Comparison of ENCODE assay signal across 35 cellular contexts in genomic region chr6:160900031-160900430, GRCh38.
"Had no signal": no experiment of that assay in that cellular context is flagged by ENCODE, and none has a peak within 500 bp of the region (broad histone marks: within the 10 kb centered on the region; RNA-seq: fewer than 3 reads in every experiment).

No MANE protein-coding gene starts in this region.

- H3K9me3 ChIP-seq: esophagus squamous epithelium, heart right ventricle, left ventricle myocardium inferior, mucosa of descending colon, pancreas, prostate gland, thoracic aorta, vagina had no signal

- H3K4me3 ChIP-seq: esophagus squamous epithelium, heart right ventricle, left ventricle myocardium inferior, lung, mucosa of descending colon, pancreas, prostate gland, skin epidermis, thoracic aorta, vagina had no signal

- H3K27me3 ChIP-seq: brain microvascular endothelial cell, pancreas, vagina had no signal

- DNase-seq: activated CD4-positive, alpha-beta memory T cell treated with anti-CD3 and anti-CD28 coated beads, Interleukin-2, amount 10 ng/mL, durations not matched to agents 7 days and 5 days; activated CD4-positive, alpha-beta T cell treated with anti-CD3 and anti-CD28 coated beads, Interleukin-2, amount 10 ng/mL, durations not matched to agents 24 days and 14 days; activated CD4-positive, CD25-positive, alpha-beta regulatory T cell treated with anti-CD3 and anti-CD28 coated beads, Interleukin-2, amount 50 U/mL, for 72 hours; activated CD8-positive, alpha-beta memory T cell treated with anti-CD3 and anti-CD28 coated beads, Interleukin-2, amount 50 U/mL, for 48 hours; activated gamma-delta T cell; activated naive CD4-positive, alpha-beta T cell treated with anti-CD3 and anti-CD28 coated beads, Interleukin-2, amount 10 ng/mL, durations not matched to agents 7 days and 5 days; activated naive CD8-positive, alpha-beta T cell treated with anti-CD3 and anti-CD28 coated beads, Interleukin-2, amount 10 ng/mL, durations not matched to agents 7 days and 5 days; activated T-cell treated with anti-CD3 and anti-CD28 coated beads, Interleukin-2, amount 50 U/mL, for 24 hours; brain microvascular endothelial cell; caudate nucleus; effector CD4-positive, alpha-beta T cell; esophagus squamous epithelium; foreskin melanocyte; heart right ventricle; left ventricle myocardium inferior; mucosa of descending colon; nucleus accumbens; pancreas; retina; stimulated activated CD4-positive, alpha-beta T cell treated with anti-CD3 and anti-CD28 coated beads, Interleukin-4, amount 100 ng/mL, for 24 hours; T-helper 1 cell had no signal

- H3K4me1 Mint-ChIP-seq: activated CD4-positive, alpha-beta memory T cell treated with anti-CD3 and anti-CD28 coated beads, Interleukin-2, amount 10 ng/mL, durations not matched to agents 7 days and 5 days; activated CD4-positive, alpha-beta T cell treated with anti-CD3 and anti-CD28 coated beads, Interleukin-2, amount 10 ng/mL, durations not matched to agents 24 days and 14 days; activated naive CD4-positive, alpha-beta T cell treated with anti-CD3 and anti-CD28 coated beads, Interleukin-2, amount 10 ng/mL, durations not matched to agents 7 days and 5 days; activated naive CD8-positive, alpha-beta T cell treated with anti-CD3 and anti-CD28 coated beads, Interleukin-2, amount 10 ng/mL, durations not matched to agents 7 days and 5 days; nephron; stimulated activated effector memory CD8-positive, alpha-beta T cell treated with anti-CD3 and anti-CD28 coated beads, Interleukin-12 subunit alpha, Interleukin-12 subunit beta, amount 100 ng/mL, for 72 hours had no signal

- H3K36me3 Mint-ChIP-seq: activated naive CD4-positive, alpha-beta T cell treated with anti-CD3 and anti-CD28 coated beads, Interleukin-2, amount 10 ng/mL, durations not matched to agents 7 days and 5 days; activated naive CD8-positive, alpha-beta T cell treated with anti-CD3 and anti-CD28 coated beads, Interleukin-2, amount 10 ng/mL, durations not matched to agents 7 days and 5 days; stimulated activated effector memory CD8-positive, alpha-beta T cell treated with anti-CD3 and anti-CD28 coated beads, Interleukin-12 subunit alpha, Interleukin-12 subunit beta, amount 100 ng/mL, for 72 hours had no signal

- H3K4me1 ChIP-seq: esophagus squamous epithelium, heart right ventricle, left ventricle myocardium inferior, pancreas, prostate gland, vagina had no signal

- H3K9me3 Mint-ChIP-seq: activated CD4-positive, alpha-beta memory T cell treated with anti-CD3 and anti-CD28 coated beads, Interleukin-2, amount 10 ng/mL, durations not matched to agents 7 days and 5 days; activated CD4-positive, alpha-beta T cell treated with anti-CD3 and anti-CD28 coated beads, Interleukin-2, amount 10 ng/mL, durations not matched to agents 24 days and 14 days; activated naive CD4-positive, alpha-beta T cell treated with anti-CD3 and anti-CD28 coated beads, Interleukin-2, amount 10 ng/mL, durations not matched to agents 7 days and 5 days; activated naive CD8-positive, alpha-beta T cell treated with anti-CD3 and anti-CD28 coated beads, Interleukin-2, amount 10 ng/mL, durations not matched to agents 7 days and 5 days; activated T-cell treated with anti-CD3 and anti-CD28 coated beads, Interleukin-2, amount 50 U/mL, for 24 hours; nephron; stimulated activated effector memory CD8-positive, alpha-beta T cell treated with anti-CD3 and anti-CD28 coated beads, Interleukin-12 subunit alpha, Interleukin-12 subunit beta, amount 100 ng/mL, for 72 hours; stimulated activated naive CD8-positive, alpha-beta T cell treated with anti-CD3 and anti-CD28 coated beads, Interleukin-15, Interleukin-2, amounts not matched to agents 100 ng/mL and 50 ng/mL, for 24 hours; T-helper 2 cell treated with Interferon-gamma antibody and Interleukin-4, amounts not matched to agents 5 μg/mL and 100 μg/mL, for 36 hours had no signal

- H3K36me3 ChIP-seq: brain microvascular endothelial cell, esophagus squamous epithelium, heart right ventricle, left ventricle myocardium inferior, pancreas, prostate gland, thoracic aorta, vagina had no signal

- ATAC-seq: heart right ventricle, mucosa of descending colon, pancreas, sciatic nerve had no signal

- H3K27ac ChIP-seq: brain microvascular endothelial cell, epithelial cell of prostate, esophagus squamous epithelium, heart right ventricle, left ventricle myocardium inferior, pancreas, prostate gland, skin epidermis, thoracic aorta, vagina had no signal

- H3K27ac Mint-ChIP-seq: activated CD4-positive, alpha-beta memory T cell treated with anti-CD3 and anti-CD28 coated beads, Interleukin-2, amount 10 ng/mL, durations not matched to agents 7 days and 5 days; activated CD4-positive, alpha-beta T cell treated with anti-CD3 and anti-CD28 coated beads, Interleukin-2, amount 10 ng/mL, durations not matched to agents 24 days and 14 days; activated naive CD4-positive, alpha-beta T cell treated with anti-CD3 and anti-CD28 coated beads, Interleukin-2, amount 10 ng/mL, durations not matched to agents 7 days and 5 days; activated naive CD8-positive, alpha-beta T cell treated with anti-CD3 and anti-CD28 coated beads, Interleukin-2, amount 10 ng/mL, durations not matched to agents 7 days and 5 days; activated T-cell treated with anti-CD3 and anti-CD28 coated beads, Interleukin-2, amount 50 U/mL, for 24 hours; nephron; stimulated activated effector memory CD8-positive, alpha-beta T cell treated with anti-CD3 and anti-CD28 coated beads, Interleukin-12 subunit alpha, Interleukin-12 subunit beta, amount 100 ng/mL, for 72 hours; stimulated activated naive CD8-positive, alpha-beta T cell treated with anti-CD3 and anti-CD28 coated beads, Interleukin-15, Interleukin-2, amounts not matched to agents 100 ng/mL and 50 ng/mL, for 24 hours; T-helper 2 cell treated with Interferon-gamma antibody and Interleukin-4, amounts not matched to agents 5 μg/mL and 100 μg/mL, for 36 hours had no signal

- H3K4me3 Mint-ChIP-seq: activated CD4-positive, alpha-beta memory T cell treated with anti-CD3 and anti-CD28 coated beads, Interleukin-2, amount 10 ng/mL, durations not matched to agents 7 days and 5 days; activated CD4-positive, alpha-beta T cell treated with anti-CD3 and anti-CD28 coated beads, Interleukin-2, amount 10 ng/mL, durations not matched to agents 24 days and 14 days; activated naive CD4-positive, alpha-beta T cell treated with anti-CD3 and anti-CD28 coated beads, Interleukin-2, amount 10 ng/mL, durations not matched to agents 7 days and 5 days; activated naive CD8-positive, alpha-beta T cell treated with anti-CD3 and anti-CD28 coated beads, Interleukin-2, amount 10 ng/mL, durations not matched to agents 7 days and 5 days; activated T-cell treated with anti-CD3 and anti-CD28 coated beads, Interleukin-2, amount 50 U/mL, for 24 hours; nephron; stimulated activated effector memory CD8-positive, alpha-beta T cell treated with anti-CD3 and anti-CD28 coated beads, Interleukin-12 subunit alpha, Interleukin-12 subunit beta, amount 100 ng/mL, for 72 hours; stimulated activated naive CD8-positive, alpha-beta T cell treated with anti-CD3 and anti-CD28 coated beads, Interleukin-15, Interleukin-2, amounts not matched to agents 100 ng/mL and 50 ng/mL, for 24 hours; T-helper 2 cell treated with Interferon-gamma antibody and Interleukin-4, amounts not matched to agents 5 μg/mL and 100 μg/mL, for 36 hours had no signal

- FAIRE-seq: astrocyte, endometrium, islet of Langerhans, pancreas had no signal
